Comparison of ENCODE assay signal across 8 cellular contexts in the genomic region with DNA sequence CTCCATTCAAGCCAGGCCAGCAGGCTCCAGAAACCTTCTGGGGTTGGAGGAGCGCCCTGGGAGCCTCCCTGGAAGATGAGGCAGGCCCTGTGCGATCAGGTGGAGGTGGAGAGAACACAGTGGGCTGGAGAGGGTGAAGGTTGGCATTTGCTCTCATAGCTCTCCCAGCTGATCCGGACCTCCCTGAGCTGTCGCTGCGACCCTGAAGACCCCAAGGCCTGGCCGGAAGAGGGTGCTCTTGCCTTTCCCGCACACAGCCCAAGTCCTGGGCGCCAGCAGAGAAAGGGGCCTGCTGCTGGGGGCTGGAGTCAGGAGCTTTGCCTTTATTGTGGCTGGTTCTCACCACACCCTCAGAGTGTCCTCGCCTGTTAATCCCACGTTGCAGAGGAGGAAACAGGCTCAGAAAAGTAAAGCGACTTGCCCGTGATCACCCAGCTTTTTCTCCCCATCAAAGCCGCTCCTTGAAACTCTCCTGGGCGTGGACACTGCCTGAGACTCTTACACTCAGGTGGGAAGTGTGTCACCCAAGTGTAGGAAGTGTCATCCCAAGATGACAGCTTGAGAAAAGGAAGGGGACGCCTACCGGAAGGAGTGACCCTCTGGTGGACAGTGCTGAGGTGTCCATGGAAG. TPM values are rescaled to one million over a fixed set of nuclear protein-coding genes. Genes with fewer than 3 reads are reported as not detected.
DNase-seq lines count a peak whose midpoint lies in the region; ATAC-seq and TF ChIP-seq lines count a peak whose summit lies in the region.

No MANE protein-coding gene starts in this region.

- DNase-seq in NCI-H526 (lab: John Stamatoyannopoulos, UW) (peak; percentile 26 to 64), NCI-H526 treated with DMSO at 0.1 percent for 48 hours (lab: John Stamatoyannopoulos, UW) (no peak), amygdala (lab: John Stamatoyannopoulos, UW) (peak in 42 of 56 donors; percentile 25 to 78 (median 48)), hippocampal formation (lab: John Stamatoyannopoulos, UW) (peak; percentile 45 to 70), upper lobe of left lung (no peak), DMS79 treated with DMSO at 0.1 percent for 48 hours (lab: John Stamatoyannopoulos, UW) (no peak)
- DNase-seq in activated T-cell treated with anti-CD3 and anti-CD28 coated beads, Interleukin-2, amount 50 U/mL, for 1 hour: no peak

- no peak for TF ChIP-seq POLR2A in upper lobe of left lung (IDR thresholded peaks at IDR 0.05)

- peak; percentile 27 to 60 (median 50) for TF ChIP-seq CTCF in upper lobe of left lung (IDR thresholded peaks at IDR 0.05)

- no peaks in the 10 kb centered on the region for H3K9me3 ChIP-seq in upper lobe of left lung

- peaks cover 19 to 36% (median 26%) of the 10 kb centered on the region in 4 donors for H3K4me1 ChIP-seq in upper lobe of left lung

- ATAC-seq in upper lobe of left lung (ENCODE audit: low FRiP score in 2 of 2) (peak in 1 of 2 donors; percentile 27), HG02588 (IDR thresholded peaks at IDR 0.05; ENCODE audit: unreplicated experiment) (no peak)

- H3K36me3 ChIP-seq in upper lobe of left lung: no peaks in the 10 kb centered on the region

- no peaks in the 10 kb centered on the region for H3K27me3 ChIP-seq in upper lobe of left lung

- no peak overlapping the region for H3K4me3 ChIP-seq in upper lobe of left lung

- 64 to 66% methylated on average over 8 to 16 of the region's 16 CpGs for WGBS in upper lobe of left lung, 2 donors

- TF ChIP-seq EP300 in upper lobe of left lung (IDR thresholded peaks at IDR 0.05): no peak

- H3K27ac ChIP-seq in upper lobe of left lung: peak overlapping the region; percentile 71 to 86 (median 78)

RNA-seq across cellular contexts. Expression of a gene that starts 8.6 kb away (rescaled TPM):
- total RNA-seq in upper lobe of left lung: 1,000 to 10,000 TPM in 1 of 6 donors, 100 to 1,000 TPM in 5; 306 to 1,159 (median 770) TPM

RNA-seq across cellular contexts. Expression of a gene that starts 20.9 kb away (rescaled TPM):
- total RNA-seq in upper lobe of left lung: 10 to 100 TPM; 17.4 to 65.0 (median 35.9) TPM

RNA-seq across cellular contexts. Expression of a gene that starts 29.4 kb away (rescaled TPM):
- total RNA-seq in upper lobe of left lung: 10 to 100 TPM; 15.7 to 44.5 (median 26.3) TPM

RNA-seq across cellular contexts. Expression of a gene that starts 30.4 kb away (rescaled TPM):
- total RNA-seq in upper lobe of left lung: 10 to 100 TPM; 35.6 to 62.6 (median 50.0) TPM

RNA-seq across cellular contexts. Expression of a gene that starts 37.0 kb away (rescaled TPM):
- 10 to 100 TPM; 22.7 to 53.4 (median 37.7) TPM for total RNA-seq in upper lobe of left lung

Comparison
In these comparisons a context has a peak if more than half of its experiments do, and no peak if none do; other contexts are left out.
1. DNase-seq: peak in NCI-H526 (2 of 2), amygdala (42 of 56) and hippocampal formation (2 of 2); none in NCI-H526 treated with DMSO at 0.1 percent for 48 hours (single experiment), upper lobe of left lung (0 of 2), DMS79 treated with DMSO at 0.1 percent for 48 hours (single experiment) and activated T-cell treated with anti-CD3 and anti-CD28 coated beads, Interleukin-2, amount 50 U/mL, for 1 hour (single experiment).